34 cellular contexts compared by ENCODE assay signal in the genomic region with DNA sequence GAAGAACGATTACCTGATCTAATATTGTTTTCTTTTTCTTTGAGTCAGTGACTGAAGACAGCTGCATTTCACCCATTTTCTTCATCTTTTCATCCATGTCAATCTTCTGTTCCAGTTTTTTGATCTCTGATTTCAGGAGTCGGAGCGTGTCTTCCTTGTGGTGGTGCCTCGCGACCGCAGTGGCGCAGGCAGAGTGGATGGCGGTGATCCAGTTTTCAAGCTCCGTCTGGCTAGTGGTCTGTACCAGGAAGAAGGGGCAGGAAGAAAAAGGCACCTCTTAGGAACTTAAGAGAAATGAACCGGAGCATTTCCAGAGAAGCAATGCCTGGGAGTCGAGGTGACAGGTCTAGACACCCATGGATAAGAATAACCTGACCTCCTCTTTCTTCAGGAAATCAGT.
"Had no signal": no experiment of that assay in that cellular context is flagged by ENCODE, and none has a peak within 500 bp of the region (broad histone marks: within the 10 kb centered on the region; RNA-seq: fewer than 3 reads in every experiment).

No MANE protein-coding gene starts in this region.

- H3K9me3 Mint-ChIP-seq: activated naive CD4-positive, alpha-beta T cell treated with anti-CD3 and anti-CD28 coated beads for 36 hours; activated naive CD4-positive, alpha-beta T cell treated with anti-CD3 and anti-CD28 coated beads, Interleukin-2, amount 10 ng/mL, durations not matched to agents 7 days and 5 days; activated naive CD4-positive, alpha-beta T cell treated with anti-CD3 and anti-CD28 coated beads, Interleukin-2, amount 50 U/mL, for 24 hours; activated naive CD8-positive, alpha-beta T cell treated with anti-CD3 and anti-CD28 coated beads, Interleukin-2, amount 10 ng/mL, durations not matched to agents 7 days and 5 days; activated naive CD8-positive, alpha-beta T cell treated with anti-CD3 and anti-CD28 coated beads, Interleukin-2, amount 50 U/mL, for 24 hours; activated T-cell treated with anti-CD3 and anti-CD28 coated beads, Interleukin-2, amount 50 U/mL, for 24 hours; activated T-cell treated with anti-CD3 and anti-CD28 coated beads, Interleukin-2, amount 50 U/mL, for 4 hours; activated T-cell treated with anti-CD3 and anti-CD28 coated beads, Interleukin-2, amount 50 U/mL, for 72 hours; activated T-helper 1 cell treated with anti-CD3 and anti-CD28 coated beads, Interleukin-12 subunit alpha, Interleukin-12 subunit beta, Interleukin-2, Interleukin-4 antibody, amounts not matched to agents 30 ng/mL and 10 ng/mL and 1 ng/mL, durations not matched to agents 14 hours and 24 hours and 36 hours; activated T-helper 17 cell treated with anti-CD3 and anti-CD28 coated beads, Interleukin-2, amount 50 U/mL, for 72 hours; activated T-helper 2 cell treated with anti-CD3 and anti-CD28 coated beads, Interferon-gamma antibody, Interleukin-2, Interleukin-4, amounts not matched to agents 10 μg/mL and 5 μg/mL and 100 μg/mL, durations not matched to agents 14 hours and 24 hours and 36 hours; brain; central memory CD8-positive, alpha-beta T cell had no signal

- H3K4me3 Mint-ChIP-seq: activated naive CD4-positive, alpha-beta T cell treated with anti-CD3 and anti-CD28 coated beads for 36 hours; activated naive CD4-positive, alpha-beta T cell treated with anti-CD3 and anti-CD28 coated beads, Interleukin-2, amount 10 ng/mL, durations not matched to agents 7 days and 5 days; activated naive CD4-positive, alpha-beta T cell treated with anti-CD3 and anti-CD28 coated beads, Interleukin-2, amount 50 U/mL, for 24 hours; activated naive CD8-positive, alpha-beta T cell; activated naive CD8-positive, alpha-beta T cell treated with anti-CD3 and anti-CD28 coated beads for 36 hours; activated naive CD8-positive, alpha-beta T cell treated with anti-CD3 and anti-CD28 coated beads, Interleukin-2, amount 10 ng/mL, durations not matched to agents 7 days and 5 days; activated naive CD8-positive, alpha-beta T cell treated with anti-CD3 and anti-CD28 coated beads, Interleukin-2, amount 50 U/mL, for 24 hours; activated T-cell treated with anti-CD3 and anti-CD28 coated beads, Interleukin-2, amount 50 U/mL, for 24 hours; activated T-cell treated with anti-CD3 and anti-CD28 coated beads, Interleukin-2, amount 50 U/mL, for 4 hours; activated T-cell treated with anti-CD3 and anti-CD28 coated beads, Interleukin-2, amount 50 U/mL, for 72 hours; activated T-helper 1 cell treated with anti-CD3 and anti-CD28 coated beads, Interleukin-12 subunit alpha, Interleukin-12 subunit beta, Interleukin-2, Interleukin-4 antibody, amounts not matched to agents 30 ng/mL and 10 ng/mL and 1 ng/mL, durations not matched to agents 14 hours and 24 hours and 36 hours; activated T-helper 17 cell treated with anti-CD3 and anti-CD28 coated beads, Interleukin-2, amount 50 U/mL, for 72 hours; brain; central memory CD8-positive, alpha-beta T cell had no signal

- H3K27ac Mint-ChIP-seq: activated naive CD4-positive, alpha-beta T cell treated with anti-CD3 and anti-CD28 coated beads for 36 hours; activated naive CD4-positive, alpha-beta T cell treated with anti-CD3 and anti-CD28 coated beads, Interleukin-2, amount 10 ng/mL, durations not matched to agents 7 days and 5 days; activated naive CD4-positive, alpha-beta T cell treated with anti-CD3 and anti-CD28 coated beads, Interleukin-2, amount 50 U/mL, for 24 hours; activated naive CD4-positive, alpha-beta T cell treated with anti-CD3 and anti-CD28 coated beads, Interleukin-2, amount 50 U/mL, for 72 hours; activated naive CD8-positive, alpha-beta T cell; activated naive CD8-positive, alpha-beta T cell treated with anti-CD3 and anti-CD28 coated beads for 36 hours; activated naive CD8-positive, alpha-beta T cell treated with anti-CD3 and anti-CD28 coated beads, Interleukin-2, amount 10 ng/mL, durations not matched to agents 7 days and 5 days; activated naive CD8-positive, alpha-beta T cell treated with anti-CD3 and anti-CD28 coated beads, Interleukin-2, amount 50 U/mL, for 24 hours; activated T-cell treated with anti-CD3 and anti-CD28 coated beads, Interleukin-2, amount 50 U/mL, for 24 hours; activated T-cell treated with anti-CD3 and anti-CD28 coated beads, Interleukin-2, amount 50 U/mL, for 72 hours; activated T-helper 1 cell treated with anti-CD3 and anti-CD28 coated beads, Interleukin-12 subunit alpha, Interleukin-12 subunit beta, Interleukin-2, Interleukin-4 antibody, amounts not matched to agents 30 ng/mL and 10 ng/mL and 1 ng/mL, durations not matched to agents 14 hours and 24 hours and 36 hours; activated T-helper 17 cell treated with anti-CD3 and anti-CD28 coated beads, Interleukin-2, amount 50 U/mL, for 72 hours; activated T-helper 2 cell treated with anti-CD3 and anti-CD28 coated beads, Interferon-gamma antibody, Interleukin-2, Interleukin-4, amounts not matched to agents 10 μg/mL and 5 μg/mL and 100 μg/mL, durations not matched to agents 14 hours and 24 hours and 36 hours had no signal

- H3K27me3 Mint-ChIP-seq: activated naive CD4-positive, alpha-beta T cell treated with anti-CD3 and anti-CD28 coated beads, Interleukin-2, amount 10 ng/mL, durations not matched to agents 7 days and 5 days; activated naive CD4-positive, alpha-beta T cell treated with anti-CD3 and anti-CD28 coated beads, Interleukin-2, amount 50 U/mL, for 24 hours; activated naive CD8-positive, alpha-beta T cell; activated naive CD8-positive, alpha-beta T cell treated with anti-CD3 and anti-CD28 coated beads for 36 hours; activated naive CD8-positive, alpha-beta T cell treated with anti-CD3 and anti-CD28 coated beads, Interleukin-2, amount 10 ng/mL, durations not matched to agents 7 days and 5 days; activated naive CD8-positive, alpha-beta T cell treated with anti-CD3 and anti-CD28 coated beads, Interleukin-2, amount 50 U/mL, for 24 hours; activated T-cell treated with anti-CD3 and anti-CD28 coated beads, Interleukin-2, amount 50 U/mL, for 24 hours; activated T-helper 17 cell treated with anti-CD3 and anti-CD28 coated beads, Interleukin-2, amount 50 U/mL, for 72 hours; brain; central memory CD8-positive, alpha-beta T cell had no signal

- H3K4me1 Mint-ChIP-seq: activated naive CD4-positive, alpha-beta T cell treated with anti-CD3 and anti-CD28 coated beads, Interleukin-2, amount 10 ng/mL, durations not matched to agents 7 days and 5 days; central memory CD8-positive, alpha-beta T cell had no signal

- DNase-seq: activated effector memory CD4-positive, alpha-beta T cell treated with anti-CD3 and anti-CD28 coated beads, Interleukin-2, amount 50 U/mL, for 16 hours; activated effector memory CD4-positive, alpha-beta T cell treated with Interleukin-2 at 50 U/mL for 16 hours; activated gamma-delta T cell; activated gamma-delta T cell treated with Interleukin-2 at 50 U/mL for 16 hours; activated naive CD4-positive, alpha-beta T cell; activated naive CD4-positive, alpha-beta T cell treated with anti-CD3 and anti-CD28 coated beads for 36 hours; activated naive CD4-positive, alpha-beta T cell treated with anti-CD3 and anti-CD28 coated beads, Interleukin-2, amount 10 ng/mL, durations not matched to agents 7 days and 5 days; activated naive CD4-positive, alpha-beta T cell treated with anti-CD3 and anti-CD28 coated beads, Interleukin-2, amount 50 U/mL, for 16 hours; activated naive CD4-positive, alpha-beta T cell treated with Interleukin-2 at 50 U/mL for 16 hours; activated naive CD8-positive, alpha-beta T cell treated with anti-CD3 and anti-CD28 coated beads for 36 hours; activated naive CD8-positive, alpha-beta T cell treated with anti-CD3 and anti-CD28 coated beads, Interleukin-2, amount 10 ng/mL, durations not matched to agents 7 days and 5 days; activated naive CD8-positive, alpha-beta T cell treated with anti-CD3 and anti-CD28 coated beads, Interleukin-2, amount 50 U/mL, for 24 hours; activated T-cell treated with anti-CD3 and anti-CD28 coated beads for 4 hours; activated T-cell treated with anti-CD3 and anti-CD28 coated beads, Interleukin-2, amount 50 U/mL, for 24 hours; activated T-cell treated with anti-CD3 and anti-CD28 coated beads, Interleukin-2, amount 50 U/mL, for 4 hours; activated T-cell treated with anti-CD3 and anti-CD28 coated beads, Interleukin-2, amount 50 U/mL, for 48 hours; activated T-cell treated with anti-CD3 and anti-CD28 coated beads, Interleukin-2, amount 50 U/mL, for 72 hours; adrenal gland; amniotic stem cell; amygdala; anterior cingulate cortex; aorta; body of pancreas; brain microvascular endothelial cell; central memory CD4-positive, alpha-beta T cell; cerebellar nuclear complex had no signal
